ENCODE assay signal across 19 cellular contexts in the genomic region with DNA sequence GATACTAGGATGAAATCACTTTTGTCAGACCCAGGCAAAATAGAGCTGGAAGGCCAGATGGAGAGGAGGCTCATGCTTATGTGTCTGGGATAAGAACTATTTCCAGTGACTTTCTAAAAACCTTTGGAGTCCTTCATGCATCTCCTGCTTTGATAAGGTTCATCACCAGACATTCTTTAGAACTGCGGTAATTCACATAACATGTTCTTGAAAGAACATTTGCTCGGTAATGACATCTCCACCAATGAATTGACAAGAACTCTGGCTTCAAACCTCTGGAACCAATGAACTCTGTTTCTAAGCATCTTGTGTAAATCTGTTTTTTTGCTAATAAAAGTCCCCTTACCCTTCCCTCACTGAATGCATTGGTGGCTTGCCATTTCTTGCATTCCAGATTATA.
DNase-seq lines count a peak whose midpoint lies in the region; ATAC-seq and TF ChIP-seq lines count a peak whose summit lies in the region.
"Had no signal": no experiment of that assay in that cellular context is flagged by ENCODE, and none has a peak within 500 bp of the region (broad histone marks: within the 10 kb centered on the region; RNA-seq: fewer than 3 reads in every experiment).

No MANE protein-coding gene starts in this region.

- no peaks in the 10 kb centered on the region for H3K27me3 ChIP-seq in endodermal cell (ENCODE audit: control insufficient read depth, insufficient read depth, low read length, poor library complexity, severe bottlenecking)
- no peaks in the 10 kb centered on the region for H3K27me3 ChIP-seq in CD4-positive, alpha-beta T cell (ENCODE audit: control insufficient read depth, insufficient read depth, low read length)
- H3K27me3 ChIP-seq: BE2C had no signal

- peak overlapping the region; percentile 81 for H3K4me3 Mint-ChIP-seq in activated naive CD8-positive, alpha-beta T cell treated with anti-CD3 and anti-CD28 coated beads, Interleukin-2, amount 10 ng/mL, durations not matched to agents 7 days and 5 days
- no peak overlapping the region for H3K4me3 Mint-ChIP-seq in activated naive CD8-positive, alpha-beta T cell treated with anti-CD3 and anti-CD28 coated beads for 36 hours
- H3K4me3 Mint-ChIP-seq in endodermal cell: no peak overlapping the region
- H3K4me3 Mint-ChIP-seq in CD4-positive, alpha-beta T cell: no peak overlapping the region
- H3K4me3 Mint-ChIP-seq: CD4-positive, alpha-beta memory T cell had no signal

- H3K27ac ChIP-seq in angular gyrus (ENCODE audit: low read depth, low read length) (peak overlapping the region; percentile 51), epithelial cell of prostate (peak overlapping the region; percentile 60), endodermal cell (ENCODE audit: low read depth, low read length) (no peak overlapping the region)
- H3K27ac ChIP-seq in CD4-positive, alpha-beta T cell (ENCODE audit: low read depth, low read length): no peak overlapping the region
- H3K27ac ChIP-seq: HL-60, KMS-11 had no signal

- POLR2A ChIA-PET in activated naive CD8-positive, alpha-beta T cell treated with anti-CD3 and anti-CD28 coated beads, Interleukin-2, amount 10 ng/mL, durations not matched to agents 7 days and 5 days (lab: Charles Lee): no interaction called here
- POLR2A ChIA-PET in CD4-positive, alpha-beta T cell (lab: Charles Lee): no interaction called here

- ATAC-seq in activated naive CD8-positive, alpha-beta T cell treated with anti-CD3 and anti-CD28 coated beads, Interleukin-2, amount 10 ng/mL, durations not matched to agents 7 days and 5 days (ENCODE audit: low read depth): no peak
- ATAC-seq in CD4-positive, alpha-beta T cell (ENCODE audit: poor library complexity): no peak

- TF ChIP-seq CTCF in endodermal cell (conservative IDR thresholded peaks at IDR 0.05): no peak
- TF ChIP-seq CTCF in CD4-positive, alpha-beta T cell (IDR thresholded peaks at IDR 0.05): no peak

- peak overlapping the region; percentile 92 for H3K27ac Mint-ChIP-seq in activated naive CD8-positive, alpha-beta T cell treated with anti-CD3 and anti-CD28 coated beads, Interleukin-2, amount 10 ng/mL, durations not matched to agents 7 days and 5 days
- H3K27ac Mint-ChIP-seq in activated naive CD8-positive, alpha-beta T cell treated with anti-CD3 and anti-CD28 coated beads for 36 hours: no peak overlapping the region
- H3K27ac Mint-ChIP-seq in endodermal cell: no peak overlapping the region
- H3K27ac Mint-ChIP-seq in CD4-positive, alpha-beta T cell: no peak overlapping the region
- H3K27ac Mint-ChIP-seq: CD4-positive, alpha-beta memory T cell had no signal

- H3K9me3 Mint-ChIP-seq in activated naive CD8-positive, alpha-beta T cell treated with anti-CD3 and anti-CD28 coated beads, Interleukin-2, amount 10 ng/mL, durations not matched to agents 7 days and 5 days: peaks cover 9% of the 10 kb centered on the region
- H3K9me3 Mint-ChIP-seq in activated naive CD8-positive, alpha-beta T cell treated with anti-CD3 and anti-CD28 coated beads for 36 hours: peaks cover 5% of the 10 kb centered on the region
- H3K9me3 Mint-ChIP-seq in endodermal cell: no peaks in the 10 kb centered on the region
- no peaks in the 10 kb centered on the region for H3K9me3 Mint-ChIP-seq in CD4-positive, alpha-beta T cell

- no peaks in the 10 kb centered on the region for H3K36me3 ChIP-seq in endodermal cell (ENCODE audit: control insufficient read depth, insufficient read depth, low read length)
- H3K36me3 ChIP-seq: BE2C had no signal

- no peak for DNase-seq in activated naive CD8-positive, alpha-beta T cell treated with anti-CD3 and anti-CD28 coated beads, Interleukin-2, amount 10 ng/mL, durations not matched to agents 7 days and 5 days
- no peak for DNase-seq in activated naive CD8-positive, alpha-beta T cell treated with anti-CD3 and anti-CD28 coated beads for 36 hours
- DNase-seq in epithelial cell of prostate (ENCODE audit: low read depth, low spot score) (no peak), superior temporal gyrus (ENCODE audit: extremely low spot score) (peak; percentile 35), endodermal cell (no peak), C1 segment of cervical spinal cord (lab: John Stamatoyannopoulos, UW) (no peak)
- no peak for DNase-seq in CD4-positive, alpha-beta T cell
- DNase-seq: BE2C; CD4-positive, alpha-beta memory T cell; DMS153; GDM1; NCI-H1694 treated with DMSO at 0.1 percent for 48 hours; NCI-H2107; NCI-H510A; NCI-H748 treated with DMSO at 0.1 percent for 48 hours; NK-92 treated with Interleukin-12 subunit alpha and Interleukin-12 subunit beta, amount 100 ng/mL, for 24 hours had no signal

- H3K9ac ChIP-seq in endodermal cell (ENCODE audit: extremely low read depth, low read length, poor library complexity, severe bottlenecking): no peak overlapping the region
- H3K9ac ChIP-seq: KMS-11 had no signal

- no peaks in the 10 kb centered on the region for H3K4me1 ChIP-seq in endodermal cell (ENCODE audit: control insufficient read depth, insufficient read depth, low read length)
- H3K4me1 ChIP-seq: BE2C had no signal

- H3K4me3 ChIP-seq in endodermal cell (ENCODE audit: low read length): no peak overlapping the region

- H3K27me3 Mint-ChIP-seq in activated naive CD8-positive, alpha-beta T cell treated with anti-CD3 and anti-CD28 coated beads, Interleukin-2, amount 10 ng/mL, durations not matched to agents 7 days and 5 days: no peaks in the 10 kb centered on the region
- H3K27me3 Mint-ChIP-seq in activated naive CD8-positive, alpha-beta T cell treated with anti-CD3 and anti-CD28 coated beads for 36 hours: no peaks in the 10 kb centered on the region
- no peaks in the 10 kb centered on the region for H3K27me3 Mint-ChIP-seq in endodermal cell (ENCODE audit: insufficient read depth)
- no peaks in the 10 kb centered on the region for H3K27me3 Mint-ChIP-seq in CD4-positive, alpha-beta T cell

- 97 to 100% methylated on average over 2 of the region's 2 CpGs for WGBS in endodermal cell (ENCODE audit: insufficient coverage in 1 of 2, insufficient read length in 1 of 2), 2 experiments

- CTCF ChIA-PET in CD4-positive, alpha-beta T cell (lab: Charles Lee): no interaction called here

- intact Hi-C loops in CD4-positive, alpha-beta T cell (cut with DNase I, micrococcal nuclease): no loop called here

- peaks cover 12% of the 10 kb centered on the region for H3K36me3 Mint-ChIP-seq in activated naive CD8-positive, alpha-beta T cell treated with anti-CD3 and anti-CD28 coated beads, Interleukin-2, amount 10 ng/mL, durations not matched to agents 7 days and 5 days
- H3K36me3 Mint-ChIP-seq in activated naive CD8-positive, alpha-beta T cell treated with anti-CD3 and anti-CD28 coated beads for 36 hours: peaks cover 6% of the 10 kb centered on the region
- H3K36me3 Mint-ChIP-seq in endodermal cell (ENCODE audit: low read depth): no peaks in the 10 kb centered on the region
- no peaks in the 10 kb centered on the region for H3K36me3 Mint-ChIP-seq in CD4-positive, alpha-beta T cell (ENCODE audit: low read depth)
- H3K36me3 Mint-ChIP-seq: CD4-positive, alpha-beta memory T cell had no signal

- H3K9me3 ChIP-seq in endodermal cell (ENCODE audit: control insufficient read depth, low read length): peaks cover 5% of the 10 kb centered on the region
- no peaks in the 10 kb centered on the region for H3K9me3 ChIP-seq in CD4-positive, alpha-beta T cell (ENCODE audit: control insufficient read depth, low read length)
- H3K9me3 ChIP-seq: BE2C had no signal

- peaks cover 45% of the 10 kb centered on the region for H3K4me1 Mint-ChIP-seq in activated naive CD8-positive, alpha-beta T cell treated with anti-CD3 and anti-CD28 coated beads, Interleukin-2, amount 10 ng/mL, durations not matched to agents 7 days and 5 days
- H3K4me1 Mint-ChIP-seq in activated naive CD8-positive, alpha-beta T cell treated with anti-CD3 and anti-CD28 coated beads for 36 hours: peaks cover 25% of the 10 kb centered on the region
- H3K4me1 Mint-ChIP-seq in endodermal cell: peaks cover 3% of the 10 kb centered on the region
- H3K4me1 Mint-ChIP-seq in CD4-positive, alpha-beta T cell (ENCODE audit: low read depth): peaks cover 5% of the 10 kb centered on the region

Comparison
In these comparisons a context has a peak if more than half of its experiments do, and no peak if none do; other contexts are left out.
1. H3K27ac ChIP-seq: peak in angular gyrus (single experiment) and epithelial cell of prostate (single experiment); none in endodermal cell (single experiment) and CD4-positive, alpha-beta T cell (single experiment).